In genomic region chr15:30990036-30990435, GRCh38 we compare ENCODE assay signal across 8 cellular contexts. TPM values are rescaled to one million over a fixed set of nuclear protein-coding genes. Genes with fewer than 3 reads are reported as not detected.
DNase-seq lines count a peak whose midpoint lies in the region; ATAC-seq, FAIRE-seq and TF ChIP-seq lines count a peak whose summit lies in the region.

No MANE protein-coding gene starts in this region.

- H3K36me3 Mint-ChIP-seq in CD14-positive monocyte = peaks cover 25 to 31% of the 10 kb centered on the region in 2 donors

- H3K27ac Mint-ChIP-seq in CD14-positive monocyte = peak overlapping the region; percentile 96 to 98 (median 97)

- H3K27me3 Mint-ChIP-seq in CD14-positive monocyte (ENCODE audit: low read depth in 3 of 3) = peaks cover 0 to 5% (median 1%) of the 10 kb centered on the region in 3 donors

- no peak for DNase-seq in CD14-positive monocyte (ENCODE audit: low spot score)
- no peak for DNase-seq in bronchial epithelial cell (ENCODE audit: low read depth)
- peak; percentile 20 for DNase-seq in myocyte (ENCODE audit: low read depth)
- DNase-seq in central memory CD4-positive, alpha-beta T cell = no peak
- DNase-seq in sciatic nerve (ENCODE audit: low spot score) = no peak
- DNase-seq in activated CD4-positive, alpha-beta T cell treated with anti-CD3 and anti-CD28 coated beads, Interleukin-2, amount 50 U/mL, for 48 hours = no peak
- no peak for DNase-seq in D721Med (ENCODE audit: insufficient read length, low spot score)

- H3K4me3 Mint-ChIP-seq in CD14-positive monocyte = peak overlapping the region; percentile 93

- H3K4me3 ChIP-seq in Loucy (ENCODE audit: low read length, poor library complexity, severe bottlenecking) = peak overlapping the region; percentile 86
- H3K4me3 ChIP-seq in bronchial epithelial cell (ENCODE audit: low read depth, low read length) = peak overlapping the region; percentile 98

- FAIRE-seq in bronchial epithelial cell (lab: Jason Lieb, UNC) (no peak), D721Med (lab: Jason Lieb, UNC) (no peak)

- peaks cover 7% of the 10 kb centered on the region; the same call in 1 of the 2 replicates for H3K36me3 ChIP-seq in Loucy (ENCODE audit: insufficient read depth, low read length)
- no peaks in the 10 kb centered on the region for H3K36me3 ChIP-seq in bronchial epithelial cell (ENCODE audit: control insufficient read depth, insufficient read depth, low read length)

- H3K79me2 ChIP-seq in Loucy (ENCODE audit: insufficient read depth, low read length) = peaks cover 59% of the 10 kb centered on the region

- H3K9me3 Mint-ChIP-seq in CD14-positive monocyte = no peaks in the 10 kb centered on the region

- peak overlapping the region; percentile 92 for H3K4me2 ChIP-seq in Loucy (ENCODE audit: low read depth, low read length, poor library complexity, severe bottlenecking)

- H4K20me1 ChIP-seq in Loucy (ENCODE audit: insufficient read depth, low read length, poor library complexity, severe bottlenecking) = peaks cover 23% of the 10 kb centered on the region

- intact Hi-C loops in CD14-positive monocyte (cut with micrococcal nuclease) (loop anchor here in 1 of 2 donors (5.0 to 10.0 kb wide), 2 partner anchors 55 to 337 kb away; partner anchors contain the start of gene KLF13), sciatic nerve (cut with DNase I) (no loop called here)

- peaks cover 34% of the 10 kb centered on the region for H3K4me1 Mint-ChIP-seq in CD14-positive monocyte

- H3K27me3 ChIP-seq in Loucy (ENCODE audit: insufficient read depth, low read length, poor library complexity, severe bottlenecking) = no peaks in the 10 kb centered on the region
- no peaks in the 10 kb centered on the region for H3K27me3 ChIP-seq in bronchial epithelial cell (ENCODE audit: control insufficient read depth, insufficient read depth, low read length)

- H3F3A ChIP-seq in Loucy (ENCODE audit: low read depth) = no peaks in the 10 kb centered on the region

- no peak overlapping the region for H2AFZ ChIP-seq in Loucy (ENCODE audit: low read length)

- no peaks in the 10 kb centered on the region for H3K9me3 ChIP-seq in Loucy (ENCODE audit: insufficient read depth, low read depth, low read length)

- TF ChIP-seq CTCF in CD14-positive monocyte (IDR thresholded peaks at IDR 0.05) (no peak), Loucy (conservative IDR thresholded peaks at IDR 0.05; ENCODE audit: low read length) (peak; percentile 39), bronchial epithelial cell (IDR thresholded peaks at IDR 0.05; ENCODE audit: insufficient read depth, low read length, severe bottlenecking) (no peak), D721Med (IDR thresholded peaks at IDR 0.05; ENCODE audit: insufficient read depth, missing control alignments) (no peak)

- H3K9ac ChIP-seq in Loucy (ENCODE audit: low read depth, low read length, poor library complexity, severe bottlenecking) = peak overlapping the region; percentile 90

- H3K4me1 ChIP-seq in Loucy (ENCODE audit: insufficient read depth, low read length, poor library complexity, severe bottlenecking) = peaks cover 68% of the 10 kb centered on the region

- ATAC-seq in sciatic nerve = no peak

- no peaks in the 10 kb centered on the region for H3K9me2 ChIP-seq in Loucy (replicated peaks; ENCODE audit: low read depth, low read length)

RNA-seq across cellular contexts. Expression of gene MTMR10, which starts 1.4 kb away (rescaled TPM):
- polyA plus RNA-seq in CD14-positive monocyte = 10 to 100 TPM in 1 of 2 donors, 1 to 10 TPM in 1; 8.7 to 15.9 TPM
- total RNA-seq in bronchial epithelial cell = 6.6 and 8.7 TPM in 2 replicates
- 15.2 and 17.5 TPM in 2 replicates for total RNA-seq in myocyte
- polyA plus RNA-seq in myocyte (2012) = 5.9 TPM
- 67.7 TPM for total RNA-seq in sciatic nerve
